Comparison of ENCODE assay signal across 8 cellular contexts in the genomic region with DNA sequence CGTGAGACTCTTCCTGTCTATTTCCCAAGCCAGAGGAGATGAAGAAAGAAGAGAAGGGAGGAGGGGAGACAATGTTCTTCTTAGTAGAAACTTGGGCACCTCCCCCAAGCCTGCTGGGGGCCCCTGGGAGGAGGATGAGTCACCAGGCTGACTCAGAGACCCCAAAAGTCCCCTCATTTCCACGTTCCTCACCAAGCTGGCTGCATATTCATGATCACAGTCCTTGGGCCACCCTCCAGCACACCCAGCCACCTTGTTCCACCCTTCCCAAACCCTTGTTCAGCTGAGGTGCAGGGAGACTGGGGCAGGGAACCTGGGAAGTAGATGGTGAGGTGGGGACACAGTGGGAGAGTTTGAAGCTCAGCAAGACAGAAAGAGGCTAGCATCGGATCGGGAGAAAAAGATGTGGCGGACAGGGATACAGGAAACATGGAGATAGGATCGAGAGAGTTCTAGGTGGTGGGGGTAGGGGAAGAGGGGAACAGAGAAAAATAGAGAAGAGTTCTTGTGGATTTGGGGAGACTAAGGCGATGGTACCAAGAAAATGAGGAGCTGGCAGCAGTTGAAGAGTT. TPM values are rescaled to one million over a fixed set of nuclear protein-coding genes. Genes with fewer than 3 reads are reported as not detected.
DNase-seq lines count a peak whose midpoint lies in the region; ATAC-seq and TF ChIP-seq lines count a peak whose summit lies in the region.

No MANE protein-coding gene starts in this region.

- no peaks in the 10 kb centered on the region for H3K36me3 ChIP-seq in right atrium auricular region
- H3K36me3 ChIP-seq in skeletal muscle satellite cell (ENCODE audit: insufficient read depth, low read length): peaks cover 21% of the 10 kb centered on the region

- H3K27me3 Mint-ChIP-seq in activated naive CD4-positive, alpha-beta T cell treated with anti-CD3 and anti-CD28 coated beads, Interleukin-2, amount 50 U/mL, for 24 hours: no peaks in the 10 kb centered on the region

- peak overlapping the region; percentile 85 to 89 for H3K27ac ChIP-seq in right atrium auricular region

- H3K27ac Mint-ChIP-seq in activated naive CD4-positive, alpha-beta T cell treated with anti-CD3 and anti-CD28 coated beads, Interleukin-2, amount 50 U/mL, for 24 hours: peak overlapping the region; percentile 78

- H3K4me3 Mint-ChIP-seq in activated naive CD4-positive, alpha-beta T cell treated with anti-CD3 and anti-CD28 coated beads, Interleukin-2, amount 50 U/mL, for 24 hours: peak overlapping the region; percentile 81

- no peaks in the 10 kb centered on the region for H3K9me3 Mint-ChIP-seq in activated naive CD4-positive, alpha-beta T cell treated with anti-CD3 and anti-CD28 coated beads, Interleukin-2, amount 50 U/mL, for 24 hours

- H3K36me3 Mint-ChIP-seq in activated naive CD4-positive, alpha-beta T cell treated with anti-CD3 and anti-CD28 coated beads, Interleukin-2, amount 50 U/mL, for 24 hours: no peaks in the 10 kb centered on the region

- H3K9ac ChIP-seq in skeletal muscle satellite cell (ENCODE audit: low read depth, low read length): peak overlapping the region; percentile 79

- peaks cover 0 to 26% of the 10 kb centered on the region in 2 donors for H3K4me1 ChIP-seq in right atrium auricular region
- peaks cover 20% of the 10 kb centered on the region for H3K4me1 ChIP-seq in skeletal muscle satellite cell (ENCODE audit: control insufficient read depth, insufficient read depth, low read length)

- TF ChIP-seq CTCF in right atrium auricular region (IDR thresholded peaks at IDR 0.05): no peak

- no peaks in the 10 kb centered on the region for H3K9me3 ChIP-seq in right atrium auricular region
- H3K9me3 ChIP-seq in skeletal muscle satellite cell (replicated peaks; ENCODE audit: low read length): no peaks in the 10 kb centered on the region

- H3K4me3 ChIP-seq in right atrium auricular region: peak overlapping the region; percentile 51 to 64
- peak overlapping the region; percentile 81 for H3K4me3 ChIP-seq in skeletal muscle satellite cell (ENCODE audit: low read length)

- H3K4me1 Mint-ChIP-seq in activated naive CD4-positive, alpha-beta T cell treated with anti-CD3 and anti-CD28 coated beads, Interleukin-2, amount 50 U/mL, for 24 hours: peaks cover 34% of the 10 kb centered on the region

- H3K4me2 ChIP-seq in skeletal muscle satellite cell (ENCODE audit: low read length): peak overlapping the region; percentile 94

- intact Hi-C loops in Right ventricle myocardium inferior (cut with DNase I) (loop anchor here (10.0 kb wide), 1 partner anchor 471 kb away; no protein-coding TSS in a partner anchor), cardiac septum (cut with DNase I) (loop anchor here (5.0 kb wide), 2 partner anchors 38 to 413 kb away; a partner anchor contains a TSS)

- DNase-seq in Right ventricle myocardium inferior (ENCODE audit: missing footprints) (no peak), cardiac septum (ENCODE audit: low spot score) (no peak), right atrium auricular region (ENCODE audit: low spot score) (peak; percentile 80), COLO829 (ENCODE audit: low spot score) (no peak)

- H3K27me3 ChIP-seq in right atrium auricular region (no peaks in the 10 kb centered on the region), skeletal muscle satellite cell (ENCODE audit: control insufficient read depth, insufficient read depth, low read length) (no peaks in the 10 kb centered on the region)

- ATAC-seq in Right ventricle myocardium inferior: peak; percentile 36
- no peak for ATAC-seq in HG03571 (IDR thresholded peaks at IDR 0.05; ENCODE audit: unreplicated experiment)
- no peak for ATAC-seq in HG03097 (IDR thresholded peaks at IDR 0.05; ENCODE audit: low FRiP score, unreplicated experiment)

RNA-seq across cellular contexts. Expression of a gene that starts 0.7 kb away (rescaled TPM):
- 61.4 TPM for total RNA-seq in Right ventricle myocardium inferior
- total RNA-seq in cardiac septum: 57.3 TPM
- 10 to 100 TPM; 25.7 to 34.8 TPM for total RNA-seq in right atrium auricular region
- 76.6 and 80.2 TPM in 2 replicates for total RNA-seq in skeletal muscle satellite cell (2012; rRNA removed)

RNA-seq across cellular contexts. Expression of a gene that starts 5.1 kb away (rescaled TPM):
- total RNA-seq in Right ventricle myocardium inferior: 984 TPM
- total RNA-seq in cardiac septum: 712 TPM
- total RNA-seq in right atrium auricular region: 1,000 to 10,000 TPM in 1 of 2 donors, 100 to 1,000 TPM in 1; 709 to 1,582 TPM
- 866 and 1,760 TPM in 2 replicates for total RNA-seq in skeletal muscle satellite cell (2012; rRNA removed)

RNA-seq across cellular contexts. Expression of a gene that starts 8.0 kb away (rescaled TPM):
- total RNA-seq in Right ventricle myocardium inferior: 76.8 TPM
- 61.7 TPM for total RNA-seq in cardiac septum
- 100 to 1,000 TPM; 168 to 248 TPM for total RNA-seq in right atrium auricular region
- 79.9 and 123 TPM in 2 replicates for total RNA-seq in skeletal muscle satellite cell (2012; rRNA removed)

RNA-seq across cellular contexts. Expression of a gene that starts 17.7 kb away (rescaled TPM):
- total RNA-seq in Right ventricle myocardium inferior (4.9 TPM), cardiac septum (3.8 TPM), right atrium auricular region (1 to 10 TPM; 4.9 to 5.6 TPM)
- total RNA-seq in skeletal muscle satellite cell (2012; rRNA removed): 5.0 and 7.1 TPM in 2 replicates

RNA-seq across cellular contexts. Expression of a gene that starts 22.1 kb away (rescaled TPM):
- total RNA-seq in Right ventricle myocardium inferior (48.9 TPM), cardiac septum (40.2 TPM), right atrium auricular region (10 to 100 TPM; 56.7 to 95.4 TPM)
- 68.4 and 71.9 TPM in 2 replicates for total RNA-seq in skeletal muscle satellite cell (2012; rRNA removed)
